Comparison of ENCODE assay signal across 2 cellular contexts in the genomic region with DNA sequence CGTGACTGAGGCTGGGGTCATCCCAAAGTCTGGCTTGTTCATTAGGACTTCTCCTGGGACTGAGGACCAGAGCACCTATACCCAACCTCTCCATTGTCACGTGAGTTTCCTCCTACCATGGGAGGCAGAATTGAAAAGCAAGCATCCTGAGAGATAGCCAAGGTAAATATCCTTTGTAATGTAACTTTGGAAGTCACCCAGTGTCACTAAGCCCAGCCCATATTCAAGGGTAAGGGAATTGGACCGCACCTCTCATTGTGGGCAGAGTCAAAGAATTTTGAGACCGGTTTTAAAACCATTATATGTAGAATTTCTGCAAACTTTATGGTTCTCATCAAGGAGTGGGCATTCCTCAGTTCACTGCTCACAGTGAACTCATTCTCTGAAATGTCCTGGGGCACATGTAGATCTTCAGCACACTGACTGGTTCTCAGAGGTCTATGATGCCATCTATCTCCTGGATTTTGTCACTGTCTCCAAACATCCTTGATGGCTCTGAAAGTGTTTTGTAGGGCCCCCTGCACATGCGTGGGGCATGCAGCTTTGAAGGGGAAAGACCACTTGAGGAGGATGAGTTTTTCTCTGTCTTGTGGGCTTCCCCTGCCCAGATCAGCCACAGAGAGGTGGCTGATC.
TF ChIP-seq lines count a peak whose summit lies in the region.

No MANE protein-coding gene starts in this region.

TF ChIP-seq in K562, 482 proteins besides CTCF, POLR2A, EP300 and RAD21:
- TF ChIP-seq NRF1 (conservative IDR thresholded peaks at IDR 0.05 in 1 of 2, IDR thresholded peaks at IDR 0.05 in 1 of 2) (peak; percentile 56 to 65; a peak in 3 of 4 replicates), MYC (IDR thresholded peaks at IDR 0.05; ENCODE audit: low read depth, low read length) (peak; percentile 33; the same call in 1 of the 2 replicates), MYC (CRISPR knock-in tag; IDR thresholded peaks at IDR 0.05; ENCODE audit: borderline replicate concordance, low read depth) (no peak)
- TF ChIP-seq, protein P1, sequence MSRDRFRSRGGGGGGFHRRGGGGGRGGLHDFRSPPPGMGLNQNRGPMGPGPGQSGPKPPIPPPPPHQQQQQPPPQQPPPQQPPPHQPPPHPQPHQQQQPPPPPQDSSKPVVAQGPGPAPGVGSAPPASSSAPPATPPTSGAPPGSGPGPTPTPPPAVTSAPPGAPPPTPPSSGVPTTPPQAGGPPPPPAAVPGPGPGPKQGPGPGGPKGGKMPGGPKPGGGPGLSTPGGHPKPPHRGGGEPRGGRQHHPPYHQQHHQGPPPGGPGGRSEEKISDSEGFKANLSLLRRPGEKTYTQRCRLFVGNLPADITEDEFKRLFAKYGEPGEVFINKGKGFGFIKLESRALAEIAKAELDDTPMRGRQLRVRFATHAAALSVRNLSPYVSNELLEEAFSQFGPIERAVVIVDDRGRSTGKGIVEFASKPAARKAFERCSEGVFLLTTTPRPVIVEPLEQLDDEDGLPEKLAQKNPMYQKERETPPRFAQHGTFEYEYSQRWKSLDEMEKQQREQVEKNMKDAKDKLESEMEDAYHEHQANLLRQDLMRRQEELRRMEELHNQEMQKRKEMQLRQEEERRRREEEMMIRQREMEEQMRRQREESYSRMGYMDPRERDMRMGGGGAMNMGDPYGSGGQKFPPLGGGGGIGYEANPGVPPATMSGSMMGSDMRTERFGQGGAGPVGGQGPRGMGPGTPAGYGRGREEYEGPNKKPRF (IDR thresholded peaks at IDR 0.05; ENCODE audit: low read depth, low read length), result no peak

TF ChIP-seq in WTC11, 78 proteins besides CTCF, POLR2A, EP300 and RAD21:
- TF ChIP-seq ZNF425 (CRISPR knock-in tag; conservative IDR thresholded peaks at IDR 0.05) (no peak), FOXJ3 (CRISPR knock-in tag; IDR thresholded peaks at IDR 0.05; ENCODE audit: borderline replicate concordance) (no peak), HMGA2 (CRISPR knock-in tag; IDR thresholded peaks at IDR 0.05) (no peak), OVOL2 (CRISPR knock-in tag; IDR thresholded peaks at IDR 0.05; ENCODE audit: borderline replicate concordance) (no peak), ELF4 (CRISPR knock-in tag; IDR thresholded peaks at IDR 0.05; ENCODE audit: low read depth) (no peak), ZNF423 (CRISPR knock-in tag; IDR thresholded peaks at IDR 0.05) (no peak), TCF7 (CRISPR knock-in tag; IDR thresholded peaks at IDR 0.05; ENCODE audit: low read depth) (no peak), ZNF263 (CRISPR knock-in tag; IDR thresholded peaks at IDR 0.05; ENCODE audit: low read depth) (no peak), NR1H2 (CRISPR knock-in tag; IDR thresholded peaks at IDR 0.05) (no peak), CREB1 (CRISPR knock-in tag; IDR thresholded peaks at IDR 0.05) (no peak), ZSCAN18 (CRISPR knock-in tag; IDR thresholded peaks at IDR 0.05) (no peak), MLX (CRISPR knock-in tag; IDR thresholded peaks at IDR 0.05) (no peak), RORB (CRISPR knock-in tag; IDR thresholded peaks at IDR 0.05) (no peak), GRHL2 (CRISPR knock-in tag; IDR thresholded peaks at IDR 0.05; ENCODE audit: insufficient replicate concordance, severe bottlenecking) (no peak), PRRX2 (CRISPR knock-in tag; IDR thresholded peaks at IDR 0.05) (no peak)
- TF ChIP-seq, protein P2, sequence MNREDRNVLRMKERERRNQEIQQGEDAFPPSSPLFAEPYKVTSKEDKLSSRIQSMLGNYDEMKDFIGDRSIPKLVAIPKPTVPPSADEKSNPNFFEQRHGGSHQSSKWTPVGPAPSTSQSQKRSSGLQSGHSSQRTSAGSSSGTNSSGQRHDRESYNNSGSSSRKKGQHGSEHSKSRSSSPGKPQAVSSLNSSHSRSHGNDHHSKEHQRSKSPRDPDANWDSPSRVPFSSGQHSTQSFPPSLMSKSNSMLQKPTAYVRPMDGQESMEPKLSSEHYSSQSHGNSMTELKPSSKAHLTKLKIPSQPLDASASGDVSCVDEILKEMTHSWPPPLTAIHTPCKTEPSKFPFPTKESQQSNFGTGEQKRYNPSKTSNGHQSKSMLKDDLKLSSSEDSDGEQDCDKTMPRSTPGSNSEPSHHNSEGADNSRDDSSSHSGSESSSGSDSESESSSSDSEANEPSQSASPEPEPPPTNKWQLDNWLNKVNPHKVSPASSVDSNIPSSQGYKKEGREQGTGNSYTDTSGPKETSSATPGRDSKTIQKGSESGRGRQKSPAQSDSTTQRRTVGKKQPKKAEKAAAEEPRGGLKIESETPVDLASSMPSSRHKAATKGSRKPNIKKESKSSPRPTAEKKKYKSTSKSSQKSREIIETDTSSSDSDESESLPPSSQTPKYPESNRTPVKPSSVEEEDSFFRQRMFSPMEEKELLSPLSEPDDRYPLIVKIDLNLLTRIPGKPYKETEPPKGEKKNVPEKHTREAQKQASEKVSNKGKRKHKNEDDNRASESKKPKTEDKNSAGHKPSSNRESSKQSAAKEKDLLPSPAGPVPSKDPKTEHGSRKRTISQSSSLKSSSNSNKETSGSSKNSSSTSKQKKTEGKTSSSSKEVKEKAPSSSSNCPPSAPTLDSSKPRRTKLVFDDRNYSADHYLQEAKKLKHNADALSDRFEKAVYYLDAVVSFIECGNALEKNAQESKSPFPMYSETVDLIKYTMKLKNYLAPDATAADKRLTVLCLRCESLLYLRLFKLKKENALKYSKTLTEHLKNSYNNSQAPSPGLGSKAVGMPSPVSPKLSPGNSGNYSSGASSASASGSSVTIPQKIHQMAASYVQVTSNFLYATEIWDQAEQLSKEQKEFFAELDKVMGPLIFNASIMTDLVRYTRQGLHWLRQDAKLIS (CRISPR knock-in tag; IDR thresholded peaks at IDR 0.05; ENCODE audit: borderline replicate concordance), result no peak
TF ChIP-seq in WTC11: peak in this region for 0.
